1 cellular context compared by ENCODE assay signal in genomic region chr22:50140615-50141014, GRCh38.
TF ChIP-seq lines count a peak whose summit lies in the region.

No MANE protein-coding gene starts in this region.

TF ChIP-seq in HepG2, 621 proteins besides CTCF, POLR2A, EP300 and RAD21 (continued from another document and continues in another):
- TF ChIP-seq, protein P1, sequence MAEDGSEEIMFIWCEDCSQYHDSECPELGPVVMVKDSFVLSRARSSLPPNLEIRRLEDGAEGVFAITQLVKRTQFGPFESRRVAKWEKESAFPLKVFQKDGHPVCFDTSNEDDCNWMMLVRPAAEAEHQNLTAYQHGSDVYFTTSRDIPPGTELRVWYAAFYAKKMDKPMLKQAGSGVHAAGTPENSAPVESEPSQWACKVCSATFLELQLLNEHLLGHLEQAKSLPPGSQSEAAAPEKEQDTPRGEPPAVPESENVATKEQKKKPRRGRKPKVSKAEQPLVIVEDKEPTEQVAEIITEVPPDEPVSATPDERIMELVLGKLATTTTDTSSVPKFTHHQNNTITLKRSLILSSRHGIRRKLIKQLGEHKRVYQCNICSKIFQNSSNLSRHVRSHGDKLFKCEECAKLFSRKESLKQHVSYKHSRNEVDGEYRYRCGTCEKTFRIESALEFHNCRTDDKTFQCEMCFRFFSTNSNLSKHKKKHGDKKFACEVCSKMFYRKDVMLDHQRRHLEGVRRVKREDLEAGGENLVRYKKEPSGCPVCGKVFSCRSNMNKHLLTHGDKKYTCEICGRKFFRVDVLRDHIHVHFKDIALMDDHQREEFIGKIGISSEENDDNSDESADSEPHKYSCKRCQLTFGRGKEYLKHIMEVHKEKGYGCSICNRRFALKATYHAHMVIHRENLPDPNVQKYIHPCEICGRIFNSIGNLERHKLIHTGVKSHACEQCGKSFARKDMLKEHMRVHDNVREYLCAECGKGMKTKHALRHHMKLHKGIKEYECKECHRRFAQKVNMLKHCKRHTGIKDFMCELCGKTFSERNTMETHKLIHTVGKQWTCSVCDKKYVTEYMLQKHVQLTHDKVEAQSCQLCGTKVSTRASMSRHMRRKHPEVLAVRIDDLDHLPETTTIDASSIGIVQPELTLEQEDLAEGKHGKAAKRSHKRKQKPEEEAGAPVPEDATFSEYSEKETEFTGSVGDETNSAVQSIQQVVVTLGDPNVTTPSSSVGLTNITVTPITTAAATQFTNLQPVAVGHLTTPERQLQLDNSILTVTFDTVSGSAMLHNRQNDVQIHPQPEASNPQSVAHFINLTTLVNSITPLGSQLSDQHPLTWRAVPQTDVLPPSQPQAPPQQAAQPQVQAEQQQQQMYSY (CRISPR knock-in tag; IDR thresholded peaks at IDR 0.05), result no peak
- TF ChIP-seq MTA3 (CRISPR knock-in tag; IDR thresholded peaks at IDR 0.05) (no peak), AKNA (CRISPR knock-in tag; IDR thresholded peaks at IDR 0.05; ENCODE audit: borderline replicate concordance) (no peak), DZIP1 (CRISPR knock-in tag; IDR thresholded peaks at IDR 0.05) (no peak), CEBPB (IDR thresholded peaks at IDR 0.05; ENCODE audit: borderline replicate concordance, low read depth, low read length) (peak; percentile 96), ZNF260 (CRISPR knock-in tag; IDR thresholded peaks at IDR 0.05; ENCODE audit: borderline replicate concordance, low read depth) (no peak), ZNF12 (CRISPR knock-in tag; IDR thresholded peaks at IDR 0.05) (no peak), ZNF329 (CRISPR knock-in tag; IDR thresholded peaks at IDR 0.05; ENCODE audit: low read depth) (no peak), ZNF280B (CRISPR knock-in tag; IDR thresholded peaks at IDR 0.05; ENCODE audit: borderline replicate concordance) (no peak), SMC3 (IDR thresholded peaks at IDR 0.05; ENCODE audit: low read length) (peak; percentile 18; the same call in 1 of the 2 replicates), MXD4 (CRISPR knock-in tag; IDR thresholded peaks at IDR 0.05) (no peak), TBX3 (IDR thresholded peaks at IDR 0.05; ENCODE audit: borderline replicate concordance) (no peak), ZNF776 (CRISPR knock-in tag; IDR thresholded peaks at IDR 0.05) (no peak), SRY (CRISPR knock-in tag; IDR thresholded peaks at IDR 0.05) (no peak), ZFP41 (CRISPR knock-in tag; IDR thresholded peaks at IDR 0.05; ENCODE audit: borderline replicate concordance) (no peak), HOXA7 (CRISPR knock-in tag; IDR thresholded peaks at IDR 0.05) (no peak), FOXP1 (IDR thresholded peaks at IDR 0.05) (no peak), FOXP1 (CRISPR knock-in tag; IDR thresholded peaks at IDR 0.05) (peak; percentile 54; the same call in 1 of the 2 replicates), ZNF33B (CRISPR knock-in tag; IDR thresholded peaks at IDR 0.05) (no peak), REXO4 (CRISPR knock-in tag; IDR thresholded peaks at IDR 0.05; ENCODE audit: borderline replicate concordance) (no peak), TCF7L2 (IDR thresholded peaks at IDR 0.05; ENCODE audit: low read depth, low read length) (no peak), SOX13 (IDR thresholded peaks at IDR 0.05) (0 out of 2 replicates have a peak, but pooled peaks have one; percentile 17), SOX13 (CRISPR knock-in tag; conservative IDR thresholded peaks at IDR 0.05 in 1 of 2, IDR thresholded peaks at IDR 0.05 in 1 of 2) (peak in 1 of 2 experiments; percentile 59; a peak in 1 of 4 replicates)
- TF ChIP-seq, protein P2, sequence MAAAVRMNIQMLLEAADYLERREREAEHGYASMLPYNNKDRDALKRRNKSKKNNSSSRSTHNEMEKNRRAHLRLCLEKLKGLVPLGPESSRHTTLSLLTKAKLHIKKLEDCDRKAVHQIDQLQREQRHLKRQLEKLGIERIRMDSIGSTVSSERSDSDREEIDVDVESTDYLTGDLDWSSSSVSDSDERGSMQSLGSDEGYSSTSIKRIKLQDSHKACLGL (CRISPR knock-in tag; IDR thresholded peaks at IDR 0.05), result no peak
- TF ChIP-seq, protein P3, sequence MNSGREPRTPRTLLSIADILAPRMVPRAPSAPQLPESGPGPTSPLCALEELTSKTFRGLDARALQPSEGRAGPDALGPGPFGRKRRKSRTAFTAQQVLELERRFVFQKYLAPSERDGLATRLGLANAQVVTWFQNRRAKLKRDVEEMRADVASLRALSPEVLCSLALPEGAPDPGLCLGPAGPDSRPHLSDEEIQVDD (CRISPR knock-in tag; IDR thresholded peaks at IDR 0.05; ENCODE audit: borderline replicate concordance), result no peak
- TF ChIP-seq, protein P4, sequence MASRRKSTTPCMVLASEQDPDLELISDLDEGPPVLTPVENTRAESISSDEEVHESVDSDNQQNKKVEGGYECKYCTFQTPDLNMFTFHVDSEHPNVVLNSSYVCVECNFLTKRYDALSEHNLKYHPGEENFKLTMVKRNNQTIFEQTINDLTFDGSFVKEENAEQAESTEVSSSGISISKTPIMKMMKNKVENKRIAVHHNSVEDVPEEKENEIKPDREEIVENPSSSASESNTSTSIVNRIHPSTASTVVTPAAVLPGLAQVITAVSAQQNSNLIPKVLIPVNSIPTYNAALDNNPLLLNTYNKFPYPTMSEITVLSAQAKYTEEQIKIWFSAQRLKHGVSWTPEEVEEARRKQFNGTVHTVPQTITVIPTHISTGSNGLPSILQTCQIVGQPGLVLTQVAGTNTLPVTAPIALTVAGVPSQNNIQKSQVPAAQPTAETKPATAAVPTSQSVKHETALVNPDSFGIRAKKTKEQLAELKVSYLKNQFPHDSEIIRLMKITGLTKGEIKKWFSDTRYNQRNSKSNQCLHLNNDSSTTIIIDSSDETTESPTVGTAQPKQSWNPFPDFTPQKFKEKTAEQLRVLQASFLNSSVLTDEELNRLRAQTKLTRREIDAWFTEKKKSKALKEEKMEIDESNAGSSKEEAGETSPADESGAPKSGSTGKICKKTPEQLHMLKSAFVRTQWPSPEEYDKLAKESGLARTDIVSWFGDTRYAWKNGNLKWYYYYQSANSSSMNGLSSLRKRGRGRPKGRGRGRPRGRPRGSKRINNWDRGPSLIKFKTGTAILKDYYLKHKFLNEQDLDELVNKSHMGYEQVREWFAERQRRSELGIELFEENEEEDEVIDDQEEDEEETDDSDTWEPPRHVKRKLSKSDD (CRISPR knock-in tag; IDR thresholded peaks at IDR 0.05; ENCODE audit: low read depth), result no peak
- TF ChIP-seq, protein P5, sequence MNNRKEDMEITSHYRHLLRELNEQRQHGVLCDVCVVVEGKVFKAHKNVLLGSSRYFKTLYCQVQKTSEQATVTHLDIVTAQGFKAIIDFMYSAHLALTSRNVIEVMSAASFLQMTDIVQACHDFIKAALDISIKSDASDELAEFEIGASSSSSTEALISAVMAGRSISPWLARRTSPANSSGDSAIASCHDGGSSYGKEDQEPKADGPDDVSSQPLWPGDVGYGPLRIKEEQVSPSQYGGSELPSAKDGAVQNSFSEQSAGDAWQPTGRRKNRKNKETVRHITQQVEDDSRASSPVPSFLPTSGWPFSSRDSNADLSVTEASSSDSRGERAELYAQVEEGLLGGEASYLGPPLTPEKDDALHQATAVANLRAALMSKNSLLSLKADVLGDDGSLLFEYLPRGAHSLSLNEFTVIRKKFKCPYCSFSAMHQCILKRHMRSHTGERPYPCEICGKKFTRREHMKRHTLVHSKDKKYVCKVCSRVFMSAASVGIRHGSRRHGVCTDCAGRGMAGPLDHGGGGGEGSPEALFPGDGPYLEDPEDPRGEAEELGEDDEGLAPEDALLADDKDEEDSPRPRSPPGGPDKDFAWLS (CRISPR knock-in tag; IDR thresholded peaks at IDR 0.05; ENCODE audit: borderline replicate concordance), result no peak
- TF ChIP-seq, protein P6, sequence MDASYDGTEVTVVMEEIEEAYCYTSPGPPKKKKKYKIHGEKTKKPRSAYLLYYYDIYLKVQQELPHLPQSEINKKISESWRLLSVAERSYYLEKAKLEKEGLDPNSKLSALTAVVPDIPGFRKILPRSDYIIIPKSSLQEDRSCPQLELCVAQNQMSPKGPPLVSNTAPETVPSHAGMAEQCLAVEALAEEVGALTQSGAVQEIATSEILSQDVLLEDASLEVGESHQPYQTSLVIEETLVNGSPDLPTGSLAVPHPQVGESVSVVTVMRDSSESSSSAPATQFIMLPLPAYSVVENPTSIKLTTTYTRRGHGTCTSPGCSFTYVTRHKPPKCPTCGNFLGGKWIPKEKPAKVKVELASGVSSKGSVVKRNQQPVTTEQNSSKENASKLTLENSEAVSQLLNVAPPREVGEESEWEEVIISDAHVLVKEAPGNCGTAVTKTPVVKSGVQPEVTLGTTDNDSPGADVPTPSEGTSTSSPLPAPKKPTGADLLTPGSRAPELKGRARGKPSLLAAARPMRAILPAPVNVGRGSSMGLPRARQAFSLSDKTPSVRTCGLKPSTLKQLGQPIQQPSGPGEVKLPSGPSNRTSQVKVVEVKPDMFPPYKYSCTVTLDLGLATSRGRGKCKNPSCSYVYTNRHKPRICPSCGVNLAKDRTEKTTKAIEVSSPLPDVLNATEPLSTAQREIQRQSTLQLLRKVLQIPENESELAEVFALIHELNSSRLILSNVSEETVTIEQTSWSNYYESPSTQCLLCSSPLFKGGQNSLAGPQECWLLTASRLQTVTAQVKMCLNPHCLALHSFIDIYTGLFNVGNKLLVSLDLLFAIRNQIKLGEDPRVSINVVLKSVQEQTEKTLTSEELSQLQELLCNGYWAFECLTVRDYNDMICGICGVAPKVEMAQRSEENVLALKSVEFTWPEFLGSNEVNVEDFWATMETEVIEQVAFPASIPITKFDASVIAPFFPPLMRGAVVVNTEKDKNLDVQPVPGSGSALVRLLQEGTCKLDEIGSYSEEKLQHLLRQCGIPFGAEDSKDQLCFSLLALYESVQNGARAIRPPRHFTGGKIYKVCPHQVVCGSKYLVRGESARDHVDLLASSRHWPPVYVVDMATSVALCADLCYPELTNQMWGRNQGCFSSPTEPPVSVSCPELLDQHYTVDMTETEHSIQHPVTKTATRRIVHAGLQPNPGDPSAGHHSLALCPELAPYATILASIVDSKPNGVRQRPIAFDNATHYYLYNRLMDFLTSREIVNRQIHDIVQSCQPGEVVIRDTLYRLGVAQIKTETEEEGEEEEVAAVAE (CRISPR knock-in tag; IDR thresholded peaks at IDR 0.05; ENCODE audit: borderline replicate concordance), result no peak
